24 cellular contexts compared by ENCODE assay signal in genomic region chr5:180862645-180863044, GRCh38. TPM values are rescaled to one million over a fixed set of nuclear protein-coding genes. Genes with fewer than 3 reads are reported as not detected.
DNase-seq lines count a peak whose midpoint lies in the region; ATAC-seq and TF ChIP-seq lines count a peak whose summit lies in the region.
"Had no signal": no experiment of that assay in that cellular context is flagged by ENCODE, and none has a peak within 500 bp of the region (broad histone marks: within the 10 kb centered on the region; RNA-seq: fewer than 3 reads in every experiment).

No MANE protein-coding gene starts in this region.

- DNase-seq in activated naive CD4-positive, alpha-beta T cell treated with anti-CD3 and anti-CD28 coated beads, Interleukin-2, amount 50 U/mL, for 72 hours (ENCODE audit: low spot score in 2 of 2): no peak
- DNase-seq in activated T-helper 2 cell treated with anti-CD3 and anti-CD28 coated beads, Interferon-gamma antibody, Interleukin-2, Interleukin-4, amounts not matched to agents 10 μg/mL and 5 μg/mL and 100 μg/mL, durations not matched to agents 14 hours and 24 hours and 36 hours (ENCODE audit: low spot score): no peak
- DNase-seq in mesothelial cell of epicardium (ENCODE audit: low spot score in 2 of 2, unreplicated experiment in 2 of 2) (no peak), type B pancreatic cell (ENCODE audit: extremely low spot score, unreplicated experiment) (no peak), DMS53 treated with DMSO at 0.1 percent for 48 hours (lab: John Stamatoyannopoulos, UW; ENCODE audit: unreplicated experiment) (no peak)
- DNase-seq: activated CD4-positive, alpha-beta T cell treated with anti-CD3 and anti-CD28 coated beads, Interleukin-2, amount 50 U/mL, for 48 hours; activated naive CD8-positive, alpha-beta T cell treated with anti-CD3 and anti-CD28 coated beads, Interleukin-2, amount 10 ng/mL, durations not matched to agents 7 days and 5 days; activated T-cell treated with anti-CD3 and anti-CD28 coated beads, Interleukin-2, amount 50 U/mL, for 24 hours; left cardiac atrium; midbrain; NCI-H2227 treated with DMSO at 0.1 percent for 48 hours; right lobe of liver; Right ventricle myocardium superior; stimulated activated naive B cell treated with anti-CD40 and anti-IgM and Interleukin-4, amounts not matched to agents 10 μg/mL and 1 μg/mL and 100 μg/mL, for 72 hours; thyroid gland; WERI-Rb-1 had no signal

- H3K4me1 Mint-ChIP-seq in activated naive CD4-positive, alpha-beta T cell treated with anti-CD3 and anti-CD28 coated beads, Interleukin-2, amount 50 U/mL, for 24 hours: peaks cover 20% of the 10 kb centered on the region
- H3K4me1 Mint-ChIP-seq in activated T-helper 2 cell treated with anti-CD3 and anti-CD28 coated beads, Interferon-gamma antibody, Interleukin-2, Interleukin-4, amounts not matched to agents 10 μg/mL and 5 μg/mL and 100 μg/mL, durations not matched to agents 14 hours and 24 hours and 36 hours (ENCODE audit: low read depth): peaks cover 11% of the 10 kb centered on the region
- peaks cover 15% of the 10 kb centered on the region for H3K4me1 Mint-ChIP-seq in mesothelial cell of epicardium
- H3K4me1 Mint-ChIP-seq in type B pancreatic cell (ENCODE audit: unreplicated experiment): peaks cover 9% of the 10 kb centered on the region

- peak overlapping the region; percentile 15 for H3K4me3 Mint-ChIP-seq in activated naive CD4-positive, alpha-beta T cell treated with anti-CD3 and anti-CD28 coated beads, Interleukin-2, amount 50 U/mL, for 24 hours
- H3K4me3 Mint-ChIP-seq in activated T-helper 2 cell treated with anti-CD3 and anti-CD28 coated beads, Interferon-gamma antibody, Interleukin-2, Interleukin-4, amounts not matched to agents 10 μg/mL and 5 μg/mL and 100 μg/mL, durations not matched to agents 14 hours and 24 hours and 36 hours (ENCODE audit: low read depth): peak overlapping the region; percentile 15
- H3K4me3 Mint-ChIP-seq in mesothelial cell of epicardium (peak overlapping the region; percentile 22), type B pancreatic cell (peak overlapping the region; percentile 54)
- H3K4me3 Mint-ChIP-seq: activated naive CD8-positive, alpha-beta T cell treated with anti-CD3 and anti-CD28 coated beads, Interleukin-2, amount 10 ng/mL, durations not matched to agents 7 days and 5 days; activated T-cell treated with anti-CD3 and anti-CD28 coated beads, Interleukin-2, amount 50 U/mL, for 24 hours; CD14-positive monocyte had no signal

- TF ChIP-seq CTCF in mesothelial cell of epicardium (IDR thresholded peaks at IDR 0.05; ENCODE audit: unreplicated experiment) (no peak), type B pancreatic cell (conservative IDR thresholded peaks at IDR 0.05) (no peak)

- no peaks in the 10 kb centered on the region for H3K27me3 Mint-ChIP-seq in activated naive CD4-positive, alpha-beta T cell treated with anti-CD3 and anti-CD28 coated beads, Interleukin-2, amount 50 U/mL, for 24 hours
- peaks cover 13% of the 10 kb centered on the region for H3K27me3 Mint-ChIP-seq in activated T-helper 2 cell treated with anti-CD3 and anti-CD28 coated beads, Interferon-gamma antibody, Interleukin-2, Interleukin-4, amounts not matched to agents 10 μg/mL and 5 μg/mL and 100 μg/mL, durations not matched to agents 14 hours and 24 hours and 36 hours (ENCODE audit: low read depth)
- H3K27me3 Mint-ChIP-seq in mesothelial cell of epicardium (ENCODE audit: low read depth) (peaks cover 2% of the 10 kb centered on the region), type B pancreatic cell (peaks cover 18% of the 10 kb centered on the region)
- H3K27me3 Mint-ChIP-seq: activated T-cell treated with anti-CD3 and anti-CD28 coated beads, Interleukin-2, amount 50 U/mL, for 24 hours had no signal

- no peak for ATAC-seq in activated naive CD4-positive, alpha-beta T cell treated with anti-CD3 and anti-CD28 coated beads, Interleukin-2, amount 50 U/mL, for 72 hours
- ATAC-seq in GM21423 (IDR thresholded peaks at IDR 0.05; ENCODE audit: unreplicated experiment) (no peak), HG02798 (IDR thresholded peaks at IDR 0.05; ENCODE audit: poor library complexity, unreplicated experiment) (no peak)
- ATAC-seq: left cardiac atrium; right lobe of liver; stimulated activated naive B cell treated with anti-CD40 and anti-IgM and Interleukin-4, amounts not matched to agents 10 μg/mL and 1 μg/mL and 100 μg/mL, for 72 hours had no signal

- H3K9me3 Mint-ChIP-seq in activated naive CD4-positive, alpha-beta T cell treated with anti-CD3 and anti-CD28 coated beads, Interleukin-2, amount 50 U/mL, for 24 hours: no peaks in the 10 kb centered on the region
- no peaks in the 10 kb centered on the region for H3K9me3 Mint-ChIP-seq in activated naive CD4-positive, alpha-beta T cell treated with anti-CD3 and anti-CD28 coated beads, Interleukin-2, amount 50 U/mL, for 72 hours
- no peaks in the 10 kb centered on the region for H3K9me3 Mint-ChIP-seq in activated T-helper 2 cell treated with anti-CD3 and anti-CD28 coated beads, Interferon-gamma antibody, Interleukin-2, Interleukin-4, amounts not matched to agents 10 μg/mL and 5 μg/mL and 100 μg/mL, durations not matched to agents 14 hours and 24 hours and 36 hours
- H3K9me3 Mint-ChIP-seq in mesothelial cell of epicardium (no peaks in the 10 kb centered on the region), type B pancreatic cell (no peaks in the 10 kb centered on the region)
- H3K9me3 Mint-ChIP-seq: activated naive CD8-positive, alpha-beta T cell treated with anti-CD3 and anti-CD28 coated beads, Interleukin-2, amount 10 ng/mL, durations not matched to agents 7 days and 5 days; activated T-cell treated with anti-CD3 and anti-CD28 coated beads, Interleukin-2, amount 50 U/mL, for 24 hours; CD14-positive monocyte; stimulated activated naive B cell treated with anti-CD40 and anti-IgM and Interleukin-4, amounts not matched to agents 10 μg/mL and 1 μg/mL and 100 μg/mL, for 72 hours had no signal

- H3K36me3 Mint-ChIP-seq in activated naive CD4-positive, alpha-beta T cell treated with anti-CD3 and anti-CD28 coated beads, Interleukin-2, amount 50 U/mL, for 24 hours: peaks cover 5% of the 10 kb centered on the region
- peaks cover 0 to 20% of the 10 kb centered on the region in 2 donors for H3K36me3 Mint-ChIP-seq in activated naive CD4-positive, alpha-beta T cell treated with anti-CD3 and anti-CD28 coated beads, Interleukin-2, amount 50 U/mL, for 72 hours
- H3K36me3 Mint-ChIP-seq in activated T-helper 2 cell treated with anti-CD3 and anti-CD28 coated beads, Interferon-gamma antibody, Interleukin-2, Interleukin-4, amounts not matched to agents 10 μg/mL and 5 μg/mL and 100 μg/mL, durations not matched to agents 14 hours and 24 hours and 36 hours (ENCODE audit: low read depth): peaks cover 14% of the 10 kb centered on the region
- H3K36me3 Mint-ChIP-seq in mesothelial cell of epicardium (peaks cover 11% of the 10 kb centered on the region), type B pancreatic cell (peaks cover 8% of the 10 kb centered on the region)

- no peak overlapping the region for H3K27ac Mint-ChIP-seq in activated naive CD4-positive, alpha-beta T cell treated with anti-CD3 and anti-CD28 coated beads, Interleukin-2, amount 50 U/mL, for 24 hours
- no peak overlapping the region for H3K27ac Mint-ChIP-seq in activated naive CD4-positive, alpha-beta T cell treated with anti-CD3 and anti-CD28 coated beads, Interleukin-2, amount 50 U/mL, for 72 hours
- no peak overlapping the region for H3K27ac Mint-ChIP-seq in activated T-helper 2 cell treated with anti-CD3 and anti-CD28 coated beads, Interferon-gamma antibody, Interleukin-2, Interleukin-4, amounts not matched to agents 10 μg/mL and 5 μg/mL and 100 μg/mL, durations not matched to agents 14 hours and 24 hours and 36 hours
- peak overlapping the region; percentile 50 for H3K27ac Mint-ChIP-seq in mesothelial cell of epicardium
- H3K27ac Mint-ChIP-seq in type B pancreatic cell: no peak overlapping the region
- H3K27ac Mint-ChIP-seq: activated naive CD8-positive, alpha-beta T cell treated with anti-CD3 and anti-CD28 coated beads, Interleukin-2, amount 10 ng/mL, durations not matched to agents 7 days and 5 days; activated T-cell treated with anti-CD3 and anti-CD28 coated beads, Interleukin-2, amount 50 U/mL, for 24 hours; CD14-positive monocyte; stimulated activated naive B cell treated with anti-CD40 and anti-IgM and Interleukin-4, amounts not matched to agents 10 μg/mL and 1 μg/mL and 100 μg/mL, for 72 hours had no signal

- intact Hi-C loops in activated T-helper 2 cell treated with anti-CD3 and anti-CD28 coated beads, Interferon-gamma antibody, Interleukin-2, Interleukin-4, amounts not matched to agents 10 μg/mL and 5 μg/mL and 100 μg/mL, durations not matched to agents 14 hours and 24 hours and 36 hours (cut with micrococcal nuclease): loop anchor here (5.0 to 10.0 kb wide), 3 partner anchors 322 to 385 kb away; no protein-coding TSS in a partner anchor

RNA-seq across cellular contexts. Expression of gene ZFP62, which starts 1.6 kb away (rescaled TPM):
- 10 to 100 TPM; 13.5 to 27.9 TPM for total RNA-seq in activated naive CD4-positive, alpha-beta T cell treated with anti-CD3 and anti-CD28 coated beads, Interleukin-2, amount 50 U/mL, for 72 hours
- 28.2 and 28.8 TPM in 2 replicates for total RNA-seq in activated T-helper 2 cell treated with anti-CD3 and anti-CD28 coated beads, Interferon-gamma antibody, Interleukin-2, Interleukin-4, amounts not matched to agents 10 μg/mL and 5 μg/mL and 100 μg/mL, durations not matched to agents 14 hours and 24 hours and 36 hours
- total RNA-seq in mesothelial cell of epicardium: 48.4 to 49.8 TPM (median 48.9 TPM) in 3 replicates
- 45.6 and 49.8 TPM in 2 replicates for total RNA-seq in type B pancreatic cell (ENCODE audit: low replicate concordance)

RNA-seq across cellular contexts. Expression of gene BTNL8, which starts 36.3 kb away (rescaled TPM):
- not detected for total RNA-seq in activated naive CD4-positive, alpha-beta T cell treated with anti-CD3 and anti-CD28 coated beads, Interleukin-2, amount 50 U/mL, for 72 hours
- total RNA-seq in activated T-helper 2 cell treated with anti-CD3 and anti-CD28 coated beads, Interferon-gamma antibody, Interleukin-2, Interleukin-4, amounts not matched to agents 10 μg/mL and 5 μg/mL and 100 μg/mL, durations not matched to agents 14 hours and 24 hours and 36 hours: 0.18 and 0.25 TPM in 2 replicates
- total RNA-seq in mesothelial cell of epicardium: not detected in 3 replicates
- total RNA-seq in type B pancreatic cell (ENCODE audit: low replicate concordance): 0.87 and 2.0 TPM in 2 replicates
- total RNA-seq: activated naive CD8-positive, alpha-beta T cell treated with anti-CD3 and anti-CD28 coated beads, Interleukin-2, amount 10 ng/mL, durations not matched to agents 7 days and 5 days; dermis microvascular lymphatic vessel endothelial cell; epithelial cell of proximal tubule; frontal cortex; Right ventricle myocardium superior; T-helper 1 cell treated with Interleukin-12 subunit alpha and Interleukin-12 subunit beta and Interleukin-4 antibody, amounts not matched to agents 30 ng/mL and 1 ng/mL, for 36 hours had no signal
